15 cellular contexts compared by ENCODE assay signal in the genomic region with DNA sequence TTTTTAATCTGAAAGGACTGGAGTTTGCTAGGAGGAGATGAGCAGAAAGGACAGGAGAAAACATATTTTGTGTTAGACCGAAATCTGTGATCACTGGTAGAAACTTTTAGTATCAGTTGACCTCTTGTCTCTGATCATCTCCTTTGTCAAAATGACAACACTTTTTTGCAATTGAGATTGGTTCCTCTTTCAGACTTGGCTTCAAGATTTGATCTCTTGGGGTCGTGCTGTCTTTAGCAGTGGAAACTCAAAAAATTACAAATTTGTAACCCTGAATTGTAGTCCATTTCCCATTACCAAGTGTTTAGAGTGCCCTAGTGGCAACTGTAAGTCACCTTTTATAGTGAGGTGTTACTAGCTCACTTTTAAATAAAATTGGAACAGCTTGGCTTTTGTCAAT.
DNase-seq lines count a peak whose midpoint lies in the region; ATAC-seq, FAIRE-seq and TF ChIP-seq lines count a peak whose summit lies in the region.
"Had no signal": no experiment of that assay in that cellular context is flagged by ENCODE, and none has a peak within 500 bp of the region (broad histone marks: within the 10 kb centered on the region; RNA-seq: fewer than 3 reads in every experiment).

No MANE protein-coding gene starts in this region.

- H3K36me3 ChIP-seq in heart right ventricle, result peaks cover 0 to 96% (median 32%) of the 10 kb centered on the region in 9 donors
- peaks cover 0 to 8% of the 10 kb centered on the region in 2 experiments; a peak in 1 of 4 replicates for H3K36me3 ChIP-seq in GM12878 (ENCODE audit: control insufficient read depth in 2 of 2, insufficient read depth in 2 of 2, low read length in 1 of 2)
- H3K36me3 ChIP-seq in thyroid gland, result peaks cover 20 to 27% of the 10 kb centered on the region in 2 donors

- TF ChIP-seq CTCF in heart right ventricle (IDR thresholded peaks at IDR 0.05) (no peak), GM12878 (IDR thresholded peaks at IDR 0.05 in 2 of 3, conservative IDR thresholded peaks at IDR 0.05 in 1 of 3; ENCODE audit: control insufficient read depth in 2 of 3, extremely low read depth in 1 of 3, insufficient read depth in 1 of 3, low read depth in 3 of 3, low read length in 3 of 3) (no peak), thyroid gland (IDR thresholded peaks at IDR 0.05) (no peak)

- WGBS in heart right ventricle, 2 donors, result 86 to 88% methylated on average over 2 of the region's 2 CpGs
- WGBS in GM12878 (ENCODE audit: insufficient coverage, insufficient replicate concordance, low lambda C conversion rate, missing lambda C conversion rate), result 0% methylated on average over 2 of the region's 2 CpGs
- WGBS in thyroid gland, 2 donors, result 92 to 93% methylated on average over 2 of the region's 2 CpGs

- H3K4me2 ChIP-seq in GM12878 (ENCODE audit: control insufficient read depth, insufficient read depth), result peak overlapping the region; percentile 7; the same call in 1 of the 2 replicates

- no peak for ATAC-seq in heart right ventricle
- ATAC-seq in left cardiac atrium, result no peak
- ATAC-seq in GM12878, result no peak; the same call in 1 of the 3 replicates
- ATAC-seq in HG03354 (IDR thresholded peaks at IDR 0.05; ENCODE audit: poor library complexity, severe bottlenecking, unreplicated experiment), result no peak

- TF ChIP-seq EP300 in GM12878 (IDR thresholded peaks at IDR 0.05; ENCODE audit: borderline replicate concordance in 1 of 2, control insufficient read depth in 1 of 2, low read depth in 2 of 2, low read length in 2 of 2), result no peak

- POLR2A ChIA-PET in GM12878 (lab: Charles Lee), result interaction anchor here (0.6 to 1.0 kb wide), 7 partner anchors 17 to 369 kb away, joined by 3 to 10 read pairs (median 3); no protein-coding TSS in a partner anchor

- H3K4me3 ChIP-seq in heart right ventricle, result no peak overlapping the region
- peak overlapping the region; percentile 0; the same call in 1 of the 2 replicates for H3K4me3 ChIP-seq in GM12878
- no peak overlapping the region for H3K4me3 ChIP-seq in thyroid gland (replicated peaks in 1 of 3)
- H3K4me3 ChIP-seq: vagina had no signal

- FAIRE-seq in GM12878 (lab: Jason Lieb, UNC), result no peak

- 0 out of 2 replicates have a peak, but pooled peaks have one; percentile 4 for TF ChIP-seq RAD21 in GM12878 (IDR thresholded peaks at IDR 0.05; ENCODE audit: insufficient read depth, low read depth, low read length)

- H3K9me3 ChIP-seq in heart right ventricle, result no peaks in the 10 kb centered on the region
- no peaks in the 10 kb centered on the region for H3K9me3 ChIP-seq in GM12878 (replicated peaks; ENCODE audit: control insufficient read depth, insufficient read depth, low read length)
- H3K9me3 ChIP-seq in thyroid gland, result no peaks in the 10 kb centered on the region
- H3K9me3 ChIP-seq: vagina had no signal

- BruUV-seq in GM12878 (replicated peaks; lab: Mats Ljungman, UMichigan), result no TSS peak

- H3K79me2 ChIP-seq in GM12878 (ENCODE audit: control insufficient read depth, insufficient read depth, low read length), result peaks cover 35% of the 10 kb centered on the region

- H3K4me1 ChIP-seq in heart right ventricle (peaks cover 10 to 76% (median 55%) of the 10 kb centered on the region in 9 donors), GM12878 (ENCODE audit: control insufficient read depth, insufficient read depth, low read length) (peaks cover 49% of the 10 kb centered on the region), thyroid gland (peaks cover 34 to 39% of the 10 kb centered on the region in 2 donors)

- H3K27ac ChIP-seq in heart right ventricle, result peak overlapping the region in 6 of 10 donors; percentile 6 to 93 (median 38)
- peak overlapping the region; percentile 97 for H3K27ac ChIP-seq in GM12878 (ENCODE audit: control insufficient read depth, insufficient read depth)
- peak overlapping the region in 2 of 3 donors; percentile 95 to 98 for H3K27ac ChIP-seq in thyroid gland
- H3K27ac ChIP-seq: VCaP had no signal

- intact Hi-C loops in heart right ventricle (cut with DNase I), result loop anchor here in 1 of 10 donors (10.0 kb wide), 1 partner anchor 63 kb away; no protein-coding TSS in a partner anchor
- intact Hi-C loops in left cardiac atrium (cut with DNase I), result no loop called here
- intact Hi-C loops in GM12878 (cut with micrococcal nuclease; ENCODE audit: unreplicated experiment), result no loop called here
- intact Hi-C loops in thyroid gland (cut with DNase I), result no loop called here

- no peak overlapping the region; the same call in 1 of the 2 replicates for H2AFZ ChIP-seq in GM12878 (ENCODE audit: control insufficient read depth, low read depth, low read length)

- CTCF ChIA-PET in GM12878 (lab: Yijun Ruan, JAX), result interaction anchor here (0.8 to 1.5 kb wide), 9 partner anchors 15 to 391 kb away, joined by 3 to 4 read pairs (median 3); no protein-coding TSS in a partner anchor

- H3K27me3 ChIP-seq in heart right ventricle (no peaks in the 10 kb centered on the region), GM12878 (replicated peaks in 1 of 2; ENCODE audit: control insufficient read depth in 2 of 2, insufficient read depth in 2 of 2, low read length in 1 of 2) (no peaks in the 10 kb centered on the region), thyroid gland (no peaks in the 10 kb centered on the region)
- H3K27me3 ChIP-seq: vagina had no signal

- RAD21 ChIA-PET in GM12878 (lab: Charles Lee; ENCODE audit: unreplicated experiment), result interaction anchor here (0.6 to 2.2 kb wide), 7 partner anchors 12 to 247 kb away, joined by 3 to 17 read pairs (median 3); no protein-coding TSS in a partner anchor

- in situ Hi-C loops in GM12878 (cut with MboI), result no loop called here

- no peak for DNase-seq in heart right ventricle
- no peak for DNase-seq in left cardiac atrium
- peak; percentile 35 for DNase-seq in NAMALWA (ENCODE audit: low spot score)
- no peak for DNase-seq in GM12878 (ENCODE audit: low read depth, low spot score)
- no peak for DNase-seq in thyroid gland
- no peak for DNase-seq in activated effector memory CD4-positive, alpha-beta T cell treated with Interleukin-2 at 50 U/mL for 16 hours
- DNase-seq in inferior parietal cortex (ENCODE audit: extremely low spot score), result no peak
- DNase-seq: effector CD8-positive, alpha-beta T cell; foreskin fibroblast; GOT3; IMR-90; SHP77 had no signal

- no peaks in the 10 kb centered on the region for H4K20me1 ChIP-seq in GM12878 (ENCODE audit: control insufficient read depth, insufficient read depth)

- TF ChIP-seq POLR2A in GM12878 (IDR thresholded peaks at IDR 0.05; ENCODE audit: low read depth, low read length) (no peak), thyroid gland (IDR thresholded peaks at IDR 0.05) (no peak)

- SMC1A ChIA-PET in GM12878 (lab: Charles Lee; ENCODE audit: uncharacterized antibody, unreplicated experiment), result interaction anchor here (0.6 to 2.5 kb wide), 12 partner anchors 15 to 191 kb away, joined by 3 to 16 read pairs (median 5); no protein-coding TSS in a partner anchor

- H3K9ac ChIP-seq in GM12878 (ENCODE audit: control insufficient read depth, insufficient read depth, low read length), result no peak overlapping the region

TF ChIP-seq in GM12878, 131 proteins besides CTCF, POLR2A, EP300 and RAD21 (continues in another document):
- no peak for TF ChIP-seq ZZZ3 (IDR thresholded peaks at IDR 0.05; ENCODE audit: control insufficient read depth, insufficient read length, low read depth)
- no peak for TF ChIP-seq IKZF1 (conservative IDR thresholded peaks at IDR 0.05)
- TF ChIP-seq NBN (IDR thresholded peaks at IDR 0.05), result no peak
- TF ChIP-seq, protein P1, sequence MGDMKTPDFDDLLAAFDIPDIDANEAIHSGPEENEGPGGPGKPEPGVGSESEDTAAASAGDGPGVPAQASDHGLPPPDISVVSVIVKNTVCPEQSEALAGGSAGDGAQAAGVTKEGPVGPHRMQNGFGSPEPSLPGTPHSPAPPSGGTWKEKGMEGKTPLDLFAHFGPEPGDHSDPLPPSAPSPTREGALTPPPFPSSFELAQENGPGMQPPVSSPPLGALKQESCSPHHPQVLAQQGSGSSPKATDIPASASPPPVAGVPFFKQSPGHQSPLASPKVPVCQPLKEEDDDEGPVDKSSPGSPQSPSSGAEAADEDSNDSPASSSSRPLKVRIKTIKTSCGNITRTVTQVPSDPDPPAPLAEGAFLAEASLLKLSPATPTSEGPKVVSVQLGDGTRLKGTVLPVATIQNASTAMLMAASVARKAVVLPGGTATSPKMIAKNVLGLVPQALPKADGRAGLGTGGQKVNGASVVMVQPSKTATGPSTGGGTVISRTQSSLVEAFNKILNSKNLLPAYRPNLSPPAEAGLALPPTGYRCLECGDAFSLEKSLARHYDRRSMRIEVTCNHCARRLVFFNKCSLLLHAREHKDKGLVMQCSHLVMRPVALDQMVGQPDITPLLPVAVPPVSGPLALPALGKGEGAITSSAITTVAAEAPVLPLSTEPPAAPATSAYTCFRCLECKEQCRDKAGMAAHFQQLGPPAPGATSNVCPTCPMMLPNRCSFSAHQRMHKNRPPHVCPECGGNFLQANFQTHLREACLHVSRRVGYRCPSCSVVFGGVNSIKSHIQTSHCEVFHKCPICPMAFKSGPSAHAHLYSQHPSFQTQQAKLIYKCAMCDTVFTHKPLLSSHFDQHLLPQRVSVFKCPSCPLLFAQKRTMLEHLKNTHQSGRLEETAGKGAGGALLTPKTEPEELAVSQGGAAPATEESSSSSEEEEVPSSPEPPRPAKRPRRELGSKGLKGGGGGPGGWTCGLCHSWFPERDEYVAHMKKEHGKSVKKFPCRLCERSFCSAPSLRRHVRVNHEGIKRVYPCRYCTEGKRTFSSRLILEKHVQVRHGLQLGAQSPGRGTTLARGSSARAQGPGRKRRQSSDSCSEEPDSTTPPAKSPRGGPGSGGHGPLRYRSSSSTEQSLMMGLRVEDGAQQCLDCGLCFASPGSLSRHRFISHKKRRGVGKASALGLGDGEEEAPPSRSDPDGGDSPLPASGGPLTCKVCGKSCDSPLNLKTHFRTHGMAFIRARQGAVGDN (IDR thresholded peaks at IDR 0.05), result peak; percentile 60; the same call in 1 of the 2 replicates
- TF ChIP-seq E4F1 (IDR thresholded peaks at IDR 0.05; ENCODE audit: borderline replicate concordance, partially characterized antibody), result no peak

Comparison
In these comparisons a context has a peak if more than half of its experiments do, and no peak if none do; other contexts are left out.
1. H3K27ac ChIP-seq: peak in every context shown above with its lines; median percentile 97 in GM12878; 96 in thyroid gland; 38 in heart right ventricle.